Comparison of ENCODE assay signal across 25 cellular contexts in the genomic region with DNA sequence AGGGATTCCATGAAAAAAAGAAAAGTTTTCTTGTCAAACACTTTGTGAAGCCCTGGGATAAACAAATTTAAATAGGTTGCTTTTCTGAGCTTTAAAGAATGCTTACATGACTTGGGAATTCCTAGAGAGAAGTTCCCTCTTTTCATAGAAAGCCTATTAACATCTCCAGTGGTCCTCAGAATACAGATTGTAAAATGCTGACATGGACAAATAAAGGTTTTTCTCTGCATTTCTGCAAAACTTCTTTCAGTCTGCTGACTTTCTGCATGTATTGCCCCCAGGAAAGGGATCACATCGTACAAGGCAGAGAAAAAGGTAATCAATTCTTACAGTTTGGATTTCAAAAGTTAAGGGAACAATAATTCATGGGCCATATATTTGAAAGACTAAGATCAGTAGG. TPM values are rescaled to one million over a fixed set of nuclear protein-coding genes. Genes with fewer than 3 reads are reported as not detected.
DNase-seq lines count a peak whose midpoint lies in the region; ATAC-seq, FAIRE-seq and TF ChIP-seq lines count a peak whose summit lies in the region.
"Had no signal": no experiment of that assay in that cellular context is flagged by ENCODE, and none has a peak within 500 bp of the region (broad histone marks: within the 10 kb centered on the region; RNA-seq: fewer than 3 reads in every experiment).

No MANE protein-coding gene starts in this region.

- no peak overlapping the region for H2AFZ ChIP-seq in HepG2 (ENCODE audit: low read length)
- H2AFZ ChIP-seq in K562 (ENCODE audit: low read depth, low read length): no peak overlapping the region

- H3K4me2 ChIP-seq in HepG2 (ENCODE audit: low read depth, low read length) (no peak overlapping the region), K562 (ENCODE audit: insufficient read depth, low read length) (no peak overlapping the region)
- H3K4me2 ChIP-seq: BLaER1 had no signal

- H3K27me3 ChIP-seq in HepG2 (ENCODE audit: control insufficient read depth in 1 of 2, insufficient read depth in 2 of 2, low read length in 2 of 2) (no peaks in the 10 kb centered on the region), right lobe of liver (no peaks in the 10 kb centered on the region), K562 (ENCODE audit: control insufficient read depth in 2 of 2, insufficient read depth in 2 of 2, low read length in 2 of 2) (no peaks in the 10 kb centered on the region), upper lobe of right lung (no peaks in the 10 kb centered on the region)
- H3K27me3 ChIP-seq: BE2C, BLaER1 had no signal

- no peaks in the 10 kb centered on the region for H3K9me1 ChIP-seq in K562 (ENCODE audit: control insufficient read depth, insufficient read depth, low read length)

- TF ChIP-seq CTCF in HepG2 (CRISPR knock-in tag; IDR thresholded peaks at IDR 0.05): no peak
- no peak for TF ChIP-seq CTCF in right lobe of liver (IDR thresholded peaks at IDR 0.05)
- TF ChIP-seq CTCF in HEK293 (tag by site-specific recombination; IDR thresholded peaks at IDR 0.05): no peak
- TF ChIP-seq CTCF in K562 (IDR thresholded peaks at IDR 0.05 in 2 of 3, conservative IDR thresholded peaks at IDR 0.05 in 1 of 3; ENCODE audit: insufficient read depth in 2 of 3, low read depth in 1 of 3, low read length in 3 of 3): no peak
- TF ChIP-seq CTCF in upper lobe of right lung (IDR thresholded peaks at IDR 0.05): no peak

- CTCF ChIA-PET in HepG2 (lab: Yijun Ruan, JAX; ENCODE audit: low intra/inter-chr PET ratio, low total read pairs) (no interaction called here), HEK293 (lab: Yijun Ruan, JAX) (interaction anchor here (0.7 to 2.1 kb wide), 4 partner anchors 13 to 237 kb away, joined by 3 to 6 read pairs (median 4); no protein-coding TSS in a partner anchor), K562 (lab: Yijun Ruan, JAX; ENCODE audit: low intra/inter-chr PET ratio) (no interaction called here)

- BruUV-seq in HepG2 (replicated peaks; lab: Mats Ljungman, UMichigan): no TSS peak
- no TSS peak for BruUV-seq in K562 (replicated peaks; lab: Mats Ljungman, UMichigan)

- H4K20me1 ChIP-seq in HepG2 (ENCODE audit: insufficient read depth, low read length) (no peaks in the 10 kb centered on the region), K562 (replicated peaks; ENCODE audit: control insufficient read depth, insufficient read depth, low read length) (no peaks in the 10 kb centered on the region)
- H4K20me1 ChIP-seq: BLaER1 had no signal

- intact Hi-C loops in HepG2 (cut with micrococcal nuclease; ENCODE audit: unreplicated experiment) (no loop called here), right lobe of liver (cut with DNase I) (no loop called here), K562 (cut with micrococcal nuclease) (loop anchor here (5.0 kb wide), 1 partner anchor 96 kb away; no protein-coding TSS in a partner anchor), upper lobe of right lung (cut with DNase I) (no loop called here)

- no peak for TF ChIP-seq RAD21 in HepG2 (CRISPR knock-in tag; IDR thresholded peaks at IDR 0.05)
- no peak for TF ChIP-seq RAD21 in K562 (CRISPR knock-in tag; conservative IDR thresholded peaks at IDR 0.05 in 1 of 2, IDR thresholded peaks at IDR 0.05 in 1 of 2)

- H3K9me3 ChIP-seq in HepG2 (ENCODE audit: low read length) (no peaks in the 10 kb centered on the region), right lobe of liver (no peaks in the 10 kb centered on the region), HEK293 (ENCODE audit: control insufficient read depth, insufficient read depth, low read depth, low read length) (no peaks in the 10 kb centered on the region), K562 (replicated peaks; ENCODE audit: control insufficient read depth, insufficient read depth, low read depth, low read length) (no peaks in the 10 kb centered on the region), upper lobe of right lung (no peaks in the 10 kb centered on the region)
- H3K9me3 ChIP-seq: BE2C, BLaER1 had no signal

- H3K36me3 ChIP-seq in HepG2 (replicated peaks in 1 of 2; ENCODE audit: control insufficient read depth in 1 of 2, insufficient read depth in 2 of 2, low read length in 2 of 2): no peaks in the 10 kb centered on the region
- no peaks in the 10 kb centered on the region for H3K36me3 ChIP-seq in right lobe of liver
- no peaks in the 10 kb centered on the region for H3K36me3 ChIP-seq in HEK293 (ENCODE audit: control insufficient read depth in 2 of 2, insufficient read depth in 1 of 2, low read length in 2 of 2)
- H3K36me3 ChIP-seq in K562 (ENCODE audit: control insufficient read depth, insufficient read depth, low read length): no peaks in the 10 kb centered on the region
- no peaks in the 10 kb centered on the region for H3K36me3 ChIP-seq in upper lobe of right lung
- H3K36me3 ChIP-seq: BE2C, BLaER1 had no signal

- POLR2A ChIA-PET in HepG2 (lab: Yijun Ruan, JAX) (no interaction called here), HEK293 (lab: Yijun Ruan, JAX) (no interaction called here), K562 (lab: Yijun Ruan, JAX) (no interaction called here)

- H3K4me1 ChIP-seq in HepG2 (ENCODE audit: insufficient read depth, low read length) (peaks cover 8% of the 10 kb centered on the region), right lobe of liver (peaks cover 0 to 7% (median 0%) of the 10 kb centered on the region in 4 donors), HEK293 (ENCODE audit: control insufficient read depth, insufficient read depth, low read length) (0 out of 2 replicates have a peak, but pooled peaks cover 6% of the 10 kb centered on the region), K562 (replicated peaks in 1 of 2; ENCODE audit: control insufficient read depth in 2 of 2, insufficient read depth in 2 of 2, low read length in 2 of 2) (no peaks in the 10 kb centered on the region; a peak in 1 of 5 replicates), upper lobe of right lung (no peaks in the 10 kb centered on the region)
- H3K4me1 ChIP-seq: BE2C, BLaER1 had no signal

- WGBS in HepG2 (ENCODE audit: low lambda C conversion rate): 0% methylated on average over 1 of the region's 1 CpG
- WGBS in right lobe of liver (ENCODE audit: insufficient coverage, low coverage, low lambda C conversion rate, missing lambda C conversion rate): 79% methylated on average over 1 of the region's 1 CpG
- 6% methylated on average over 1 of the region's 1 CpG for WGBS in K562 (ENCODE audit: insufficient coverage, low coverage, missing lambda C conversion rate)

- TF ChIP-seq POLR2A in HepG2 (IDR thresholded peaks at IDR 0.05; ENCODE audit: insufficient read depth in 1 of 2, low read depth in 2 of 2, low read length in 2 of 2): no peak
- TF ChIP-seq POLR2A in right lobe of liver (IDR thresholded peaks at IDR 0.05): no peak
- no peak for TF ChIP-seq POLR2A in K562 (conservative IDR thresholded peaks at IDR 0.05)

- TF ChIP-seq EP300 in HepG2 (IDR thresholded peaks at IDR 0.05; ENCODE audit: low read depth in 2 of 2, low read length in 2 of 2) (no peak), HepG2 (CRISPR knock-in tag; IDR thresholded peaks at IDR 0.05; ENCODE audit: borderline replicate concordance) (no peak), K562 (IDR thresholded peaks at IDR 0.05; ENCODE audit: low read length) (no peak)

- H3K27ac ChIP-seq in HepG2 (ENCODE audit: extremely low read length, insufficient read depth, low read length): no peak overlapping the region
- H3K27ac ChIP-seq in right lobe of liver: no peak overlapping the region
- H3K27ac ChIP-seq in HEK293 (ENCODE audit: extremely low read depth, low read depth, low read length): no peak overlapping the region
- no peak overlapping the region for H3K27ac ChIP-seq in K562 (ENCODE audit: extremely low read depth, low read depth, low read length)
- no peak overlapping the region for H3K27ac ChIP-seq in upper lobe of right lung
- H3K27ac ChIP-seq: 22Rv1, BLaER1 had no signal

- no peak for ATAC-seq in HepG2
- no peak for ATAC-seq in right lobe of liver
- ATAC-seq in K562: no peak
- no peak for ATAC-seq in upper lobe of right lung
- no peak for ATAC-seq in HG03025 (IDR thresholded peaks at IDR 0.05; ENCODE audit: low FRiP score, unreplicated experiment)

- H3K79me2 ChIP-seq in HepG2 (ENCODE audit: insufficient read depth, low read length): no peaks in the 10 kb centered on the region
- no peaks in the 10 kb centered on the region for H3K79me2 ChIP-seq in K562 (ENCODE audit: control insufficient read depth, insufficient read depth, low read length)

- no peak for DNase-seq in HepG2 (ENCODE audit: low spot score)
- DNase-seq in right lobe of liver: no peak
- DNase-seq in K562 (ENCODE audit: extremely low read depth in 1 of 4, low spot score in 3 of 4): no peak
- no peak for DNase-seq in activated CD4-positive, alpha-beta T cell treated with anti-CD3 and anti-CD28 coated beads, Interleukin-2, amount 50 U/mL, for 1 hour
- no peak for DNase-seq in upper lobe of right lung
- DNase-seq: ACHN; BE2C; C1 segment of cervical spinal cord; CD4-positive, alpha-beta memory T cell; CD4-positive, CD25-positive, alpha-beta regulatory T cell; CD8-positive, alpha-beta memory T cell; COR-L47; DMS79 treated with DMSO at 0.1 percent for 48 hours; GF-D8 had no signal

- H3K4me3 ChIP-seq in HepG2 (replicated peaks in 1 of 3; ENCODE audit: insufficient read depth in 1 of 3, low read depth in 2 of 3, low read length in 3 of 3) (no peak overlapping the region), right lobe of liver (no peak overlapping the region), HEK293 (ENCODE audit: low read depth, low read length) (no peak overlapping the region), K562 (no peak overlapping the region), upper lobe of right lung (no peak overlapping the region)
- H3K4me3 ChIP-seq: BLaER1 had no signal

- in situ Hi-C loops in HepG2 (cut with HindIII; ENCODE audit: extremely low pct_ligation_motif_present, low pct_unique_long_range_greater_than_20kb) (loop anchor here (5.0 to 10.0 kb wide), 3 partner anchors 61 to 234 kb away; no protein-coding TSS in a partner anchor), K562 (cut with MboI) (no loop called here)

- H3K9ac ChIP-seq in HepG2 (ENCODE audit: insufficient read depth, low read depth, low read length): no peak overlapping the region
- no peak overlapping the region for H3K9ac ChIP-seq in K562 (ENCODE audit: insufficient read depth in 1 of 2, low read depth in 2 of 2, low read length in 2 of 2)
- H3K9ac ChIP-seq: BLaER1 had no signal

- no peak for FAIRE-seq in HepG2 (lab: Jason Lieb, UNC)
- no peak for FAIRE-seq in K562 (lab: Jason Lieb, UNC)
- FAIRE-seq: G401.6, GM12891, GM19239 had no signal

RNA-seq across cellular contexts. Expression of a gene that starts 20.6 kb away (rescaled TPM):
- total RNA-seq in HepG2 (2016; rRNA removed; fragmentation: Illumina TruSeq; extraction: Trizol): 3.3 and 4.0 TPM in 2 replicates
- total RNA-seq in HepG2 (2016; cell fraction: cytosol; rRNA removed; fragmentation: Illumina TruSeq; extraction: Trizol; ENCODE audit: low read depth): 0.91 and 1.4 TPM in 2 replicates
- total RNA-seq in HepG2 (2016; cell fraction: insoluble cytoplasmic fraction; rRNA removed; fragmentation: Illumina TruSeq; extraction: Trizol): 3.7 and 4.7 TPM in 2 replicates
- 3.0 and 4.0 TPM in 2 replicates for total RNA-seq in HepG2 (2016; cell fraction: membrane; rRNA removed; fragmentation: Illumina TruSeq; extraction: Trizol)
- 8.5 and 9.0 TPM in 2 replicates for total RNA-seq in HepG2 (2016; cell fraction: nucleus; rRNA removed; fragmentation: Illumina TruSeq; extraction: Trizol)
- polyA plus RNA-seq in HepG2 (2011; rRNA removed): 5.6 and 6.7 TPM in 2 replicates
- polyA plus RNA-seq in HepG2 (2011; cell fraction: cytosol; rRNA removed): 3.7 and 4.0 TPM in 2 replicates
- 3.8 and 4.5 TPM in 2 replicates for polyA plus RNA-seq in HepG2 (2011; cell fraction: nucleus; rRNA removed)
- 3.8 and 6.1 TPM in 2 replicates for polyA plus RNA-seq in HepG2 (2012)
- polyA plus RNA-seq in HepG2 (2016; cell fraction: cytosol; fragmentation: Illumina TruSeq; extraction: Trizol; ENCODE audit: low read depth): 1.5 and 1.7 TPM in 2 replicates
- polyA plus RNA-seq in HepG2 (2016; cell fraction: insoluble cytoplasmic fraction; fragmentation: Illumina TruSeq; extraction: Trizol; ENCODE audit: low read depth): 9.0 and 10.1 TPM in 2 replicates
- 4.7 and 5.6 TPM in 2 replicates for polyA plus RNA-seq in HepG2 (2016; cell fraction: membrane; fragmentation: Illumina TruSeq; extraction: Trizol; ENCODE audit: low read depth)
- polyA plus RNA-seq in HepG2 (2016; cell fraction: nucleus; fragmentation: Illumina TruSeq; extraction: Trizol; ENCODE audit: insufficient read depth, low read depth): 8.6 and 9.5 TPM in 2 replicates
- 8.8 TPM in 1 of 2 replicates, not detected in the other for polyA minus RNA-seq in HepG2 (2011; rRNA and poly(A)+ RNA removed; ENCODE audit: low replicate concordance)
- 4.1 and 4.4 TPM in 2 replicates for polyA minus RNA-seq in HepG2 (2011; cell fraction: cytosol; rRNA and poly(A)+ RNA removed)
- 32.3 and 34.8 TPM in 2 replicates for polyA minus RNA-seq in HepG2 (2011; cell fraction: nucleus; rRNA and poly(A)+ RNA removed)
- 10 to 100 TPM in 1 of 6 experiments, 1 to 10 TPM in 5; 3.9 to 15.7 (median 5.9) TPM for total RNA-seq in right lobe of liver
- 1.5 TPM in 1 of 2 replicates, not detected in the other for total RNA-seq in K562 (2011; cell fraction: chromatin; rRNA removed; ENCODE audit: low replicate concordance)
- total RNA-seq in K562 (2011; cell fraction: nucleolus; rRNA removed): 0.50 TPM in 1 of 2 replicates, not detected in the other
- not detected in 2 replicates for total RNA-seq in K562 (2011; cell fraction: nucleoplasm; rRNA removed)
- total RNA-seq in K562 (2014; rRNA removed): not detected in 2 replicates
- total RNA-seq in K562 (2014; rRNA removed; fragmentation: Illumina TruSeq; extraction: Trizol): not detected in 2 replicates
- total RNA-seq in K562 (2015; rRNA removed; fragmentation: Illumina TruSeq; extraction: Trizol): not detected in 2 replicates
- total RNA-seq in K562 (2021): not detected in 2 replicates
- polyA plus RNA-seq in K562 (2011; rRNA removed): not detected in 2 replicates
- polyA plus RNA-seq in K562 (2011; cell fraction: cytosol; rRNA removed): not detected in 2 replicates
- not detected in 2 replicates for polyA plus RNA-seq in K562 (2011; cell fraction: nucleus; rRNA removed)
- polyA plus RNA-seq in K562 (2012): not detected in 2 replicates
- polyA plus RNA-seq in K562 (2014; fragmentation: Illumina TruSeq; extraction: Trizol): not detected in 2 replicates
- not detected for polyA plus RNA-seq in K562 (2014; fragmentation: Nextera tagmentation; extraction: Ambion mirVana)
- 0.50 TPM in 1 of 2 replicates, not detected in the other for polyA plus RNA-seq in K562 (2014; rRNA removed)
- polyA minus RNA-seq in K562 (2011; rRNA and poly(A)+ RNA removed): not detected in 2 replicates
- polyA minus RNA-seq in K562 (2011; cell fraction: cytosol; rRNA and poly(A)+ RNA removed): not detected in 2 replicates
- polyA minus RNA-seq in K562 (2011; cell fraction: nucleus; rRNA and poly(A)+ RNA removed): not detected in 2 replicates
- total RNA-seq in upper lobe of right lung: 62.3 TPM
- total RNA-seq: A172; A673; CD4-positive, alpha-beta memory T cell; CD4-positive, CD25-positive, alpha-beta regulatory T cell; CD8-positive, alpha-beta memory T cell had no signal
- polyA plus RNA-seq: AG04450; CD14-positive monocyte; CD4-positive, alpha-beta memory T cell; CD4-positive, CD25-positive, alpha-beta regulatory T cell; CD8-positive, alpha-beta memory T cell had no signal
